ENCODE assay signal across 19 cellular contexts in genomic region chr5:155870636-155871035, GRCh38.
"Had no signal": no experiment of that assay in that cellular context is flagged by ENCODE, and none has a peak within 500 bp of the region (broad histone marks: within the 10 kb centered on the region; RNA-seq: fewer than 3 reads in every experiment).

No MANE protein-coding gene starts in this region.

- H3K27me3 ChIP-seq: SJSA1 had no signal

- H3K4me1 ChIP-seq: SJSA1 had no signal

- H3K4me3 ChIP-seq: K562, SJSA1, SK-N-MC had no signal

- ATAC-seq: K562 had no signal

- H3K27ac ChIP-seq: KMS-11, SJSA1, SK-N-MC had no signal

- DNase-seq: Kasumi-1, MM.1S, NCI-H1092 treated with DMSO at 0.1 percent for 48 hours, NCI-H1436, NCI-H187, NCI-H2029, NCI-H2081 treated with DMSO at 0.1 percent for 48 hours, NCI-H345, NCI-H446 treated with DMSO at 0.1 percent for 48 hours, NCI-H510A treated with DMSO at 0.1 percent for 48 hours, NCI-H526 treated with DMSO at 0.1 percent for 48 hours, NCI-H774, Right ventricle myocardium superior, RPMI8226, SIG-M5 had no signal
